Comparison of ENCODE assay signal across 8 cellular contexts in genomic region chr20:20860078-20860806, GRCh38.
DNase-seq lines count a peak whose midpoint lies in the region; ATAC-seq lines count a peak whose summit lies in the region.

No MANE protein-coding gene starts in this region.

- no peak overlapping the region for H4K8ac ChIP-seq in neuronal stem cell (ENCODE audit: low read depth, low read length)

- H3K4me2 ChIP-seq in neuronal stem cell (ENCODE audit: insufficient read depth, low read length, poor library complexity, severe bottlenecking) = no peak overlapping the region

- no peak overlapping the region for H3K9ac ChIP-seq in neuronal stem cell (ENCODE audit: low read depth, low read length, poor library complexity)

- no peak overlapping the region for H2BK120ac ChIP-seq in neuronal stem cell (ENCODE audit: low read depth, low read length)

- no peak overlapping the region for H2BK12ac ChIP-seq in neuronal stem cell (ENCODE audit: low read length)

- no peak overlapping the region for H2AFZ ChIP-seq in neuronal stem cell (ENCODE audit: low read length)

- H3K4me1 ChIP-seq in neuronal stem cell (ENCODE audit: control insufficient read depth in 2 of 2, insufficient read depth in 1 of 2, low read depth in 1 of 2, low read length in 2 of 2) = no peaks in the 10 kb centered on the region

- H3K4me3 ChIP-seq in MG63 = no peak overlapping the region
- no peak overlapping the region for H3K4me3 ChIP-seq in neuronal stem cell (ENCODE audit: low read length in 2 of 2)

- no peak overlapping the region for H3K18ac ChIP-seq in neuronal stem cell (ENCODE audit: low read length)

- DNase-seq in DMS53 (lab: John Stamatoyannopoulos, UW) (peak; percentile 88), MG63 (peak; percentile 83), RPMI8226 (peak; percentile 90), fibroblast of the conjunctiva (ENCODE audit: low read depth) (peak; percentile 63), neuronal stem cell (ENCODE audit: low spot score) (peak; percentile 89), stromal cell of bone marrow (ENCODE audit: low read depth) (peak; percentile 81)
- peak; percentile 87 for DNase-seq in activated T-cell treated with anti-CD3 and anti-CD28 coated beads, Interleukin-2, amount 50 U/mL, for 72 hours

- no peak overlapping the region for H3K4me3 Mint-ChIP-seq in activated T-cell treated with anti-CD3 and anti-CD28 coated beads, Interleukin-2, amount 50 U/mL, for 72 hours

- WGBS in neuronal stem cell (ENCODE audit: extremely low coverage in 2 of 2, insufficient read length in 2 of 2, insufficient replicate concordance in 1 of 2), 2 donors = no CpG with 5 or more reads among the region's 8 CpGs

- H3K4me1 Mint-ChIP-seq in activated T-cell treated with anti-CD3 and anti-CD28 coated beads, Interleukin-2, amount 50 U/mL, for 72 hours (ENCODE audit: low read depth) = no peaks in the 10 kb centered on the region

- H3K9me3 Mint-ChIP-seq in activated T-cell treated with anti-CD3 and anti-CD28 coated beads, Interleukin-2, amount 50 U/mL, for 72 hours = no peaks in the 10 kb centered on the region

- no peak overlapping the region for H2BK5ac ChIP-seq in neuronal stem cell (ENCODE audit: low read length)

- H2BK15ac ChIP-seq in neuronal stem cell (ENCODE audit: low read length) = no peak overlapping the region

- no peaks in the 10 kb centered on the region for H3K79me1 ChIP-seq in neuronal stem cell (ENCODE audit: low read depth, low read length)

- H3K9me3 ChIP-seq in MG63 = no peaks in the 10 kb centered on the region
- H3K9me3 ChIP-seq in neuronal stem cell (replicated peaks in 1 of 2; ENCODE audit: control insufficient read depth in 2 of 2, insufficient read depth in 1 of 2, low read depth in 1 of 2, low read length in 2 of 2) = no peaks in the 10 kb centered on the region

- H3K27ac ChIP-seq in neuronal stem cell (replicated peaks; ENCODE audit: low read length) = no peak overlapping the region

- no peak overlapping the region for H3K4ac ChIP-seq in neuronal stem cell (ENCODE audit: low read length)

- H3K23ac ChIP-seq in neuronal stem cell (ENCODE audit: low read depth, low read length, poor library complexity) = no peak overlapping the region

- H3K27me3 ChIP-seq in MG63 = no peaks in the 10 kb centered on the region
- H3K27me3 ChIP-seq in neuronal stem cell (ENCODE audit: control insufficient read depth in 3 of 3, insufficient read depth in 3 of 3, low read depth in 1 of 3, low read length in 3 of 3) = peaks cover 0 to 15% (median 3%) of the 10 kb centered on the region in 3 experiments

- H3K14ac ChIP-seq in neuronal stem cell (ENCODE audit: low read length) = no peak overlapping the region

- no peaks in the 10 kb centered on the region for H3K36me3 Mint-ChIP-seq in activated T-cell treated with anti-CD3 and anti-CD28 coated beads, Interleukin-2, amount 50 U/mL, for 72 hours (ENCODE audit: insufficient read depth in 2 of 2)

- H2AK5ac ChIP-seq in neuronal stem cell (ENCODE audit: low read depth, low read length) = no peak overlapping the region

- peak; percentile 64 for ATAC-seq in GM21737 (IDR thresholded peaks at IDR 0.05; ENCODE audit: unreplicated experiment)
- ATAC-seq in activated T-cell treated with anti-CD3 and anti-CD28 coated beads, Interleukin-2, amount 50 U/mL, for 72 hours (replicated peaks in 1 of 2) = peak; percentile 68 to 75

- H3K27me3 Mint-ChIP-seq in activated T-cell treated with anti-CD3 and anti-CD28 coated beads, Interleukin-2, amount 50 U/mL, for 72 hours (ENCODE audit: low read depth) = peaks cover 16% of the 10 kb centered on the region

- H4K91ac ChIP-seq in neuronal stem cell (ENCODE audit: low read depth, low read length, poor library complexity) = no peak overlapping the region

- H3K36me3 ChIP-seq in MG63 (no peaks in the 10 kb centered on the region), neuronal stem cell (replicated peaks in 1 of 2; ENCODE audit: control insufficient read depth in 2 of 2, insufficient read depth in 2 of 2, low read length in 2 of 2) (no peaks in the 10 kb centered on the region)

- no peak overlapping the region for H3K27ac Mint-ChIP-seq in activated T-cell treated with anti-CD3 and anti-CD28 coated beads, Interleukin-2, amount 50 U/mL, for 72 hours
